Comparison of ENCODE assay signal across 1 cellular context in genomic region chr1:234730542-234731370, GRCh38.
A peak's percentile ranks its signal among the peaks of the same experiment; 100 is the strongest.
TF ChIP-seq lines count a peak whose summit lies in the region.

No MANE protein-coding gene starts in this region.

TF ChIP-seq in HepG2, 621 proteins besides CTCF, POLR2A, EP300 and RAD21 (continued from another document and continues in another):
- TF ChIP-seq ZNF407 (CRISPR knock-in tag; IDR thresholded peaks at IDR 0.05; ENCODE audit: not compliant biosample characterization) (no peak), SYNCRIP (IDR thresholded peaks at IDR 0.05; ENCODE audit: insufficient read depth, low read depth, low read length) (no peak), TARDBP (CRISPR knock-in tag; IDR thresholded peaks at IDR 0.05) (no peak), ZNF230 (CRISPR knock-in tag; IDR thresholded peaks at IDR 0.05) (no peak), ZBTB33 (CRISPR knock-in tag; IDR thresholded peaks at IDR 0.05) (no peak), AGO2 (optimal IDR thresholded peaks at IDR 0.05; ENCODE audit: low read depth, low read length) (no peak), KLF6 (CRISPR knock-in tag; IDR thresholded peaks at IDR 0.05) (no peak), PBX2 (CRISPR knock-in tag; IDR thresholded peaks at IDR 0.05) (no peak), ZSCAN9 (CRISPR knock-in tag; IDR thresholded peaks at IDR 0.05; ENCODE audit: borderline replicate concordance) (no peak), ZNF124 (CRISPR knock-in tag; IDR thresholded peaks at IDR 0.05) (no peak), FOSL1 (CRISPR knock-in tag; IDR thresholded peaks at IDR 0.05; ENCODE audit: borderline replicate concordance) (no peak), NCOA5 (CRISPR knock-in tag; IDR thresholded peaks at IDR 0.05) (0 out of 2 replicates have a peak, but pooled peaks have one; percentile 17), THAP7 (CRISPR knock-in tag; IDR thresholded peaks at IDR 0.05) (no peak), GATAD2A (CRISPR knock-in tag; IDR thresholded peaks at IDR 0.05) (peak; percentile 77), STAT6 (CRISPR knock-in tag; IDR thresholded peaks at IDR 0.05; ENCODE audit: borderline replicate concordance) (no peak), NFIB (CRISPR knock-in tag; IDR thresholded peaks at IDR 0.05; ENCODE audit: borderline replicate concordance) (0 out of 2 replicates have a peak, but pooled peaks have one; percentile 16), KLF9 (CRISPR knock-in tag; IDR thresholded peaks at IDR 0.05; ENCODE audit: low read depth) (no peak), CREB3 (CRISPR knock-in tag; IDR thresholded peaks at IDR 0.05) (no peak), ZNF329 (CRISPR knock-in tag; IDR thresholded peaks at IDR 0.05; ENCODE audit: low read depth) (no peak), ESRRA (CRISPR knock-in tag; IDR thresholded peaks at IDR 0.05; ENCODE audit: low read depth) (no peak), RBFOX2 (IDR thresholded peaks at IDR 0.05; ENCODE audit: low read depth, low read length) (no peak), ZNF292 (CRISPR knock-in tag; IDR thresholded peaks at IDR 0.05; ENCODE audit: borderline replicate concordance, low read depth) (peak; percentile 27; the same call in 1 of the 2 replicates), HCFC1 (IDR thresholded peaks at IDR 0.05; ENCODE audit: low read depth, low read length) (no peak), PAWR (CRISPR knock-in tag; IDR thresholded peaks at IDR 0.05; ENCODE audit: borderline replicate concordance) (no peak), KDM5A (IDR thresholded peaks at IDR 0.05; ENCODE audit: borderline replicate concordance, low read length) (no peak), POGZ (CRISPR knock-in tag; IDR thresholded peaks at IDR 0.05) (no peak), HNRNPLL (IDR thresholded peaks at IDR 0.05; ENCODE audit: low read depth, low read length, poor library complexity, severe bottlenecking) (no peak), ZFP37 (CRISPR knock-in tag; IDR thresholded peaks at IDR 0.05; ENCODE audit: borderline replicate concordance) (no peak), THAP11 (CRISPR knock-in tag; IDR thresholded peaks at IDR 0.05) (0 out of 2 replicates have a peak, but pooled peaks have one; percentile 17), RFX3 (CRISPR knock-in tag; IDR thresholded peaks at IDR 0.05) (no peak), ZNF234 (CRISPR knock-in tag; conservative IDR thresholded peaks at IDR 0.05) (no peak), ETS1 (CRISPR knock-in tag; IDR thresholded peaks at IDR 0.05) (no peak), ZBTB7A (CRISPR knock-in tag; IDR thresholded peaks at IDR 0.05) (no peak), ONECUT2 (CRISPR knock-in tag; IDR thresholded peaks at IDR 0.05) (no peak), HOMEZ (CRISPR knock-in tag; IDR thresholded peaks at IDR 0.05; ENCODE audit: low read depth) (no peak), ZNF263 (CRISPR knock-in tag; IDR thresholded peaks at IDR 0.05) (0 out of 2 replicates have a peak, but pooled peaks have one; percentile 39), FOXM1 (CRISPR knock-in tag; IDR thresholded peaks at IDR 0.05) (no peak), SMARCC2 (IDR thresholded peaks at IDR 0.05) (no peak), THRA (CRISPR knock-in tag; IDR thresholded peaks at IDR 0.05; ENCODE audit: borderline replicate concordance) (no peak), ZIK1 (CRISPR knock-in tag; IDR thresholded peaks at IDR 0.05; ENCODE audit: borderline replicate concordance, low read depth) (no peak), ZNF841 (CRISPR knock-in tag; IDR thresholded peaks at IDR 0.05; ENCODE audit: borderline replicate concordance) (no peak), NFE2L1 (CRISPR knock-in tag; IDR thresholded peaks at IDR 0.05; ENCODE audit: borderline replicate concordance) (no peak), CEBPB (IDR thresholded peaks at IDR 0.05; ENCODE audit: borderline replicate concordance, low read depth, low read length) (peak; percentile 92), CBFB (CRISPR knock-in tag; IDR thresholded peaks at IDR 0.05) (no peak), ZBTB21 (CRISPR knock-in tag; IDR thresholded peaks at IDR 0.05) (no peak)
